Comparison of ENCODE assay signal across 10 cellular contexts in genomic region chr12:122982494-122982850, GRCh38. TPM values are rescaled to one million over a fixed set of nuclear protein-coding genes. Genes with fewer than 3 reads are reported as not detected.
DNase-seq lines count a peak whose midpoint lies in the region; ATAC-seq and TF ChIP-seq lines count a peak whose summit lies in the region.
"Had no signal": no experiment of that assay in that cellular context is flagged by ENCODE, and none has a peak within 500 bp of the region (broad histone marks: within the 10 kb centered on the region; RNA-seq: fewer than 3 reads in every experiment).

No MANE protein-coding gene starts in this region.

- H3K4me1 Mint-ChIP-seq in activated naive CD4-positive, alpha-beta T cell treated with anti-CD3 and anti-CD28 coated beads for 36 hours (ENCODE audit: low read depth), result peaks cover 46% of the 10 kb centered on the region
- peaks cover 16% of the 10 kb centered on the region for H3K4me1 Mint-ChIP-seq in activated T-helper 17 cell treated with anti-CD3 and anti-CD28 coated beads, Interleukin-2, amount 50 U/mL, for 72 hours

- H3K4me3 ChIP-seq in thoracic aorta, result no peak overlapping the region

- ATAC-seq in activated T-helper 17 cell treated with anti-CD3 and anti-CD28 coated beads, Interleukin-2, amount 50 U/mL, for 72 hours (replicated peaks), result no peak
- ATAC-seq in thoracic aorta (ENCODE audit: insufficient number of reproducible peaks, low FRiP score, low read depth) (no peak), HG03045 (IDR thresholded peaks at IDR 0.05; ENCODE audit: unreplicated experiment) (no peak)

- no peak for DNase-seq in activated naive CD4-positive, alpha-beta T cell treated with anti-CD3 and anti-CD28 coated beads for 36 hours
- DNase-seq in activated naive CD4-positive, alpha-beta T cell (lab: John Stamatoyannopoulos, UW), result no peak
- DNase-seq in thoracic aorta (ENCODE audit: low spot score) (no peak), NCI-H524 treated with DMSO at 0.1 percent for 48 hours (lab: John Stamatoyannopoulos, UW) (no peak), NAMALWA (ENCODE audit: low spot score) (no peak)
- DNase-seq: activated CD4-positive, alpha-beta T cell treated with anti-CD3 and anti-CD28 coated beads, Interleukin-2, amount 50 U/mL, for 4 hours; COR-L47 had no signal

- no peaks in the 10 kb centered on the region for H3K27me3 Mint-ChIP-seq in activated naive CD4-positive, alpha-beta T cell treated with anti-CD3 and anti-CD28 coated beads for 36 hours (ENCODE audit: low read depth)
- H3K27me3 Mint-ChIP-seq in activated T-helper 17 cell treated with anti-CD3 and anti-CD28 coated beads, Interleukin-2, amount 50 U/mL, for 72 hours, result no peaks in the 10 kb centered on the region

- TF ChIP-seq CTCF in thoracic aorta (IDR thresholded peaks at IDR 0.05), result no peak

- H3K4me1 ChIP-seq in thoracic aorta (ENCODE audit: control insufficient read depth in 1 of 2, low read depth in 2 of 2), result peaks cover 44 to 72% of the 10 kb centered on the region in 2 donors

- intact Hi-C loops in activated naive CD4-positive, alpha-beta T cell treated with anti-CD3 and anti-CD28 coated beads for 36 hours (cut with micrococcal nuclease), result no loop called here

- H3K36me3 ChIP-seq in thoracic aorta, result peaks cover 4% of the 10 kb centered on the region

- CTCF ChIA-PET in activated naive CD4-positive, alpha-beta T cell treated with anti-CD3 and anti-CD28 coated beads for 36 hours (lab: Charles Lee), result interaction anchor here (0.5 kb wide), 1 partner anchor 56 kb away, joined by 3 read pairs; no protein-coding TSS in a partner anchor

- H3K9me3 ChIP-seq in thoracic aorta, result no peaks in the 10 kb centered on the region

- peaks cover 11% of the 10 kb centered on the region for H3K36me3 Mint-ChIP-seq in activated naive CD4-positive, alpha-beta T cell treated with anti-CD3 and anti-CD28 coated beads for 36 hours (ENCODE audit: low read depth)
- H3K36me3 Mint-ChIP-seq in activated T-helper 17 cell treated with anti-CD3 and anti-CD28 coated beads, Interleukin-2, amount 50 U/mL, for 72 hours (ENCODE audit: low read depth), result peaks cover 31% of the 10 kb centered on the region

- H3K4me3 Mint-ChIP-seq in activated naive CD4-positive, alpha-beta T cell treated with anti-CD3 and anti-CD28 coated beads for 36 hours, result peak overlapping the region; percentile 81
- H3K4me3 Mint-ChIP-seq in activated T-helper 17 cell treated with anti-CD3 and anti-CD28 coated beads, Interleukin-2, amount 50 U/mL, for 72 hours, result peak overlapping the region; percentile 88

- no peaks in the 10 kb centered on the region for H3K9me3 Mint-ChIP-seq in activated naive CD4-positive, alpha-beta T cell treated with anti-CD3 and anti-CD28 coated beads for 36 hours
- H3K9me3 Mint-ChIP-seq in activated T-helper 17 cell treated with anti-CD3 and anti-CD28 coated beads, Interleukin-2, amount 50 U/mL, for 72 hours, result no peaks in the 10 kb centered on the region

- H3K27ac ChIP-seq in layer of hippocampus (ENCODE audit: low read depth, low read length) (peak overlapping the region; percentile 46), thoracic aorta (peak overlapping the region; percentile 82 to 89)

- no peaks in the 10 kb centered on the region for H3K27me3 ChIP-seq in layer of hippocampus (ENCODE audit: control insufficient read depth, insufficient read depth, low read length)
- H3K27me3 ChIP-seq in thoracic aorta (replicated peaks; ENCODE audit: insufficient read depth), result no peaks in the 10 kb centered on the region

- peak overlapping the region; percentile 61 for H3K27ac Mint-ChIP-seq in activated naive CD4-positive, alpha-beta T cell treated with anti-CD3 and anti-CD28 coated beads for 36 hours
- no peak overlapping the region for H3K27ac Mint-ChIP-seq in activated T-helper 17 cell treated with anti-CD3 and anti-CD28 coated beads, Interleukin-2, amount 50 U/mL, for 72 hours

RNA-seq across cellular contexts. Expression of gene ARL6IP4, which starts 2.0 kb away (rescaled TPM):
- total RNA-seq in activated naive CD4-positive, alpha-beta T cell treated with anti-CD3 and anti-CD28 coated beads for 36 hours, result 100 to 1,000 TPM; 159 to 177 TPM
- total RNA-seq in activated T-helper 17 cell treated with anti-CD3 and anti-CD28 coated beads, Interleukin-2, amount 50 U/mL, for 72 hours, result 100 to 1,000 TPM; 112 to 160 TPM
- 100 to 1,000 TPM; 173 to 228 TPM for total RNA-seq in thoracic aorta

RNA-seq across cellular contexts. Expression of gene OGFOD2, which starts 7.4 kb away (rescaled TPM):
- 10 to 100 TPM; 26.8 to 27.7 TPM for total RNA-seq in activated naive CD4-positive, alpha-beta T cell treated with anti-CD3 and anti-CD28 coated beads for 36 hours
- 10 to 100 TPM; 24.9 to 28.6 TPM for total RNA-seq in activated T-helper 17 cell treated with anti-CD3 and anti-CD28 coated beads, Interleukin-2, amount 50 U/mL, for 72 hours
- total RNA-seq in thoracic aorta, result 1 to 10 TPM; 6.6 to 9.6 TPM

RNA-seq across cellular contexts. Expression of gene ABCB9, which starts 16.2 kb away (rescaled TPM):
- total RNA-seq in activated naive CD4-positive, alpha-beta T cell treated with anti-CD3 and anti-CD28 coated beads for 36 hours, result 1 to 10 TPM; 5.1 to 5.9 TPM
- 10 to 100 TPM in 1 of 2 donors, 1 to 10 TPM in 1; 7.7 to 12.0 TPM for total RNA-seq in activated T-helper 17 cell treated with anti-CD3 and anti-CD28 coated beads, Interleukin-2, amount 50 U/mL, for 72 hours
- total RNA-seq in thoracic aorta, result 1 to 10 TPM; 6.3 to 7.0 TPM
